Comparison of ENCODE assay signal across 12 cellular contexts in genomic region chr14:99573436-99574098, GRCh38. TPM values are rescaled to one million over a fixed set of nuclear protein-coding genes. Genes with fewer than 3 reads are reported as not detected.
DNase-seq lines count a peak whose midpoint lies in the region; TF ChIP-seq lines count a peak whose summit lies in the region.
"Had no signal": no experiment of that assay in that cellular context is flagged by ENCODE, and none has a peak within 500 bp of the region (broad histone marks: within the 10 kb centered on the region; RNA-seq: fewer than 3 reads in every experiment).

No MANE protein-coding gene starts in this region.

- peaks cover 0 to 96% (median 85%) of the 10 kb centered on the region in 11 experiments; a peak in 20 of 22 replicates for H4K20me1 ChIP-seq in BLaER1 treated with 17β-estradiol and CSF1 and Interleukin-3, amounts not matched to agents 10 nM and 100 nM
- H4K20me1 ChIP-seq in PC-9 (ENCODE audit: insufficient read depth), result no peaks in the 10 kb centered on the region
- H4K20me1 ChIP-seq in osteoblast (ENCODE audit: insufficient read depth, low read length), result peaks cover 34% of the 10 kb centered on the region

- no peak overlapping the region for H2AFZ ChIP-seq in PC-9
- H2AFZ ChIP-seq in osteoblast (ENCODE audit: low read length), result no peak overlapping the region

- H3K4me1 Mint-ChIP-seq in glutamatergic neuron (ENCODE audit: low read depth, unreplicated experiment), result peaks cover 47% of the 10 kb centered on the region
- no peaks in the 10 kb centered on the region for H3K4me1 Mint-ChIP-seq in activated T-helper 1 cell treated with anti-CD3 and anti-CD28 coated beads, Interleukin-12 subunit alpha, Interleukin-12 subunit beta, Interleukin-2, Interleukin-4 antibody, amounts not matched to agents 30 ng/mL and 10 ng/mL and 1 ng/mL, durations not matched to agents 14 hours and 24 hours and 36 hours (ENCODE audit: low read depth)

- H3K36me3 Mint-ChIP-seq in glutamatergic neuron (ENCODE audit: unreplicated experiment), result peaks cover 4% of the 10 kb centered on the region
- H3K36me3 Mint-ChIP-seq in activated T-helper 1 cell treated with anti-CD3 and anti-CD28 coated beads, Interleukin-12 subunit alpha, Interleukin-12 subunit beta, Interleukin-2, Interleukin-4 antibody, amounts not matched to agents 30 ng/mL and 10 ng/mL and 1 ng/mL, durations not matched to agents 14 hours and 24 hours and 36 hours (ENCODE audit: low read depth), result no peaks in the 10 kb centered on the region
- H3K36me3 Mint-ChIP-seq: natural killer cell treated with Interleukin-12 subunit alpha and Interleukin-12 subunit beta and Interleukin-15 and Interleukin-18, amount 100 ng/mL, for 72 hours had no signal

- peak overlapping the region; percentile 79 for H3K4me3 Mint-ChIP-seq in glutamatergic neuron (ENCODE audit: unreplicated experiment)
- no peak overlapping the region for H3K4me3 Mint-ChIP-seq in activated T-helper 1 cell treated with anti-CD3 and anti-CD28 coated beads, Interleukin-12 subunit alpha, Interleukin-12 subunit beta, Interleukin-2, Interleukin-4 antibody, amounts not matched to agents 30 ng/mL and 10 ng/mL and 1 ng/mL, durations not matched to agents 14 hours and 24 hours and 36 hours
- H3K4me3 Mint-ChIP-seq: central memory CD8-positive, alpha-beta T cell; natural killer cell treated with Interleukin-12 subunit alpha and Interleukin-12 subunit beta and Interleukin-15 and Interleukin-18, amount 100 ng/mL, for 72 hours had no signal

- peak overlapping the region; percentile 97 for H3K27ac Mint-ChIP-seq in glutamatergic neuron (ENCODE audit: unreplicated experiment)
- no peak overlapping the region for H3K27ac Mint-ChIP-seq in activated T-helper 1 cell treated with anti-CD3 and anti-CD28 coated beads, Interleukin-12 subunit alpha, Interleukin-12 subunit beta, Interleukin-2, Interleukin-4 antibody, amounts not matched to agents 30 ng/mL and 10 ng/mL and 1 ng/mL, durations not matched to agents 14 hours and 24 hours and 36 hours

- peaks cover 0 to 45% (median 0%) of the 10 kb centered on the region in 11 experiments; a peak in 5 of 22 replicates for H3K27me3 ChIP-seq in BLaER1 treated with 17β-estradiol and CSF1 and Interleukin-3, amounts not matched to agents 10 nM and 100 nM
- no peaks in the 10 kb centered on the region for H3K27me3 ChIP-seq in PC-9 (ENCODE audit: insufficient read depth, low read depth)
- no peaks in the 10 kb centered on the region for H3K27me3 ChIP-seq in osteoblast (ENCODE audit: insufficient read depth, low read length)

- peak overlapping the region in 6 of 11 experiments; percentile 9 to 54 (median 34); a peak in 6 of 22 replicates for H3K9ac ChIP-seq in BLaER1 treated with 17β-estradiol and CSF1 and Interleukin-3, amounts not matched to agents 10 nM and 100 nM

- peaks cover 20% of the 10 kb centered on the region for H3K9me3 Mint-ChIP-seq in glutamatergic neuron (ENCODE audit: unreplicated experiment)
- no peaks in the 10 kb centered on the region for H3K9me3 Mint-ChIP-seq in activated T-helper 1 cell treated with anti-CD3 and anti-CD28 coated beads, Interleukin-12 subunit alpha, Interleukin-12 subunit beta, Interleukin-2, Interleukin-4 antibody, amounts not matched to agents 30 ng/mL and 10 ng/mL and 1 ng/mL, durations not matched to agents 14 hours and 24 hours and 36 hours
- H3K9me3 Mint-ChIP-seq: central memory CD8-positive, alpha-beta T cell; natural killer cell treated with Interleukin-12 subunit alpha and Interleukin-12 subunit beta and Interleukin-15 and Interleukin-18, amount 100 ng/mL, for 72 hours had no signal

- CTCF ChIA-PET in PC-9 (lab: Charles Lee), result no interaction called here

- intact Hi-C loops in PC-9 (cut with micrococcal nuclease; ENCODE audit: unreplicated experiment), result loop anchor here (1.0 to 2.0 kb wide), 2 partner anchors 12 to 31 kb away; partner anchors contain the start of gene CCDC85C
- intact Hi-C loops in activated T-helper 1 cell treated with anti-CD3 and anti-CD28 coated beads, Interleukin-12 subunit alpha, Interleukin-12 subunit beta, Interleukin-2, Interleukin-4 antibody, amounts not matched to agents 30 ng/mL and 10 ng/mL and 1 ng/mL, durations not matched to agents 14 hours and 24 hours and 36 hours (cut with micrococcal nuclease), result no loop called here

- H3K27ac ChIP-seq in BLaER1 treated with 17β-estradiol and CSF1 and Interleukin-3, amounts not matched to agents 10 nM and 100 nM, result peak overlapping the region in 1 of 11 experiments; percentile 3; a peak in 1 of 22 replicates
- H3K27ac ChIP-seq in PC-9, result peak overlapping the region; percentile 57; the same call in 1 of the 2 replicates
- H3K27ac ChIP-seq in osteoblast (ENCODE audit: low read depth, low read length), result no peak overlapping the region

- H3K9me2 ChIP-seq in PC-9 (ENCODE audit: insufficient read depth), result no peaks in the 10 kb centered on the region

- H3F3A ChIP-seq in PC-9 (ENCODE audit: insufficient read depth, low read depth), result peaks cover 15% of the 10 kb centered on the region; the same call in 1 of the 2 replicates

- POLR2A ChIA-PET in PC-9 (lab: Charles Lee; ENCODE audit: unreplicated experiment), result interaction anchor here (0.5 kb wide), 2 partner anchors 35 to 55 kb away, joined by 4 to 7 read pairs; no protein-coding TSS in a partner anchor

- H3K4me3 ChIP-seq in BLaER1 treated with 17β-estradiol and CSF1 and Interleukin-3, amounts not matched to agents 10 nM and 100 nM, result no peak overlapping the region
- H3K4me3 ChIP-seq in PC-9, result no peak overlapping the region
- H3K4me3 ChIP-seq in osteoblast (ENCODE audit: insufficient read depth, low read length), result no peak overlapping the region

- DNase-seq in PC-9 (no peak), glutamatergic neuron (no peak), osteoblast (ENCODE audit: insufficient read length, low spot score, missing footprints) (peak; percentile 3), RPMI8226 (no peak), AG08395 (ENCODE audit: low spot score) (no peak), NCI-H345 treated with DMSO at 0.1 percent for 48 hours (lab: John Stamatoyannopoulos, UW; ENCODE audit: unreplicated experiment) (no peak)
- DNase-seq in activated T-helper 1 cell treated with anti-CD3 and anti-CD28 coated beads, Interleukin-12 subunit alpha, Interleukin-12 subunit beta, Interleukin-2, Interleukin-4 antibody, amounts not matched to agents 30 ng/mL and 10 ng/mL and 1 ng/mL, durations not matched to agents 14 hours and 24 hours and 36 hours (ENCODE audit: low spot score), result no peak
- DNase-seq: activated CD4-positive, alpha-beta T cell treated with anti-CD3 and anti-CD28 coated beads, Interleukin-2, amount 50 U/mL, for 4 hours; activated naive CD4-positive, alpha-beta T cell had no signal

- BruUV-seq in PC-9 (replicated peaks; lab: Mats Ljungman, UMichigan), result no TSS peak

- peaks cover 34% of the 10 kb centered on the region for H3K27me3 Mint-ChIP-seq in glutamatergic neuron (ENCODE audit: unreplicated experiment)
- no peaks in the 10 kb centered on the region for H3K27me3 Mint-ChIP-seq in activated T-helper 1 cell treated with anti-CD3 and anti-CD28 coated beads, Interleukin-12 subunit alpha, Interleukin-12 subunit beta, Interleukin-2, Interleukin-4 antibody, amounts not matched to agents 30 ng/mL and 10 ng/mL and 1 ng/mL, durations not matched to agents 14 hours and 24 hours and 36 hours (ENCODE audit: insufficient read depth)
- H3K27me3 Mint-ChIP-seq: central memory CD8-positive, alpha-beta T cell; natural killer cell treated with Interleukin-12 subunit alpha and Interleukin-12 subunit beta and Interleukin-15 and Interleukin-18, amount 100 ng/mL, for 72 hours had no signal

- peaks cover 39% of the 10 kb centered on the region for H3K79me2 ChIP-seq in PC-9 (ENCODE audit: low read depth)
- peaks cover under 1% of the 10 kb centered on the region for H3K79me2 ChIP-seq in osteoblast (ENCODE audit: insufficient read depth, low read length)

- no peak for TF ChIP-seq CTCF in PC-9 (conservative IDR thresholded peaks at IDR 0.05)
- no peak for TF ChIP-seq CTCF in glutamatergic neuron (IDR thresholded peaks at IDR 0.05; ENCODE audit: partially characterized antibody, unreplicated experiment)
- TF ChIP-seq CTCF in osteoblast (IDR thresholded peaks at IDR 0.05; ENCODE audit: extremely low read depth, low read depth, low read length), result no peak

- H3K4me2 ChIP-seq in BLaER1 treated with 17β-estradiol and CSF1 and Interleukin-3, amounts not matched to agents 10 nM and 100 nM, result peak overlapping the region; percentile 74 to 96 (median 85)
- H3K4me2 ChIP-seq in PC-9, result peak overlapping the region; percentile 73
- no peak overlapping the region for H3K4me2 ChIP-seq in osteoblast (ENCODE audit: insufficient read depth, low read length)

- H3K4me1 ChIP-seq in BLaER1 treated with 17β-estradiol and CSF1 and Interleukin-3, amounts not matched to agents 10 nM and 100 nM, result peaks cover 58 to 90% (median 85%) of the 10 kb centered on the region in 10 experiments
- H3K4me1 ChIP-seq in PC-9 (replicated peaks; ENCODE audit: insufficient read depth), result peaks cover 44% of the 10 kb centered on the region
- peaks cover 28% of the 10 kb centered on the region for H3K4me1 ChIP-seq in osteoblast (ENCODE audit: insufficient read depth, low read length)

- H3K9me3 ChIP-seq in BLaER1 treated with 17β-estradiol and CSF1 and Interleukin-3, amounts not matched to agents 10 nM and 100 nM (replicated peaks in 1 of 11), result no peaks in the 10 kb centered on the region
- no peaks in the 10 kb centered on the region for H3K9me3 ChIP-seq in PC-9 (ENCODE audit: insufficient read depth, low read depth)
- H3K9me3 ChIP-seq in osteoblast (ENCODE audit: low read depth, low read length), result no peaks in the 10 kb centered on the region

- no peaks in the 10 kb centered on the region for H3K36me3 ChIP-seq in BLaER1 treated with 17β-estradiol and CSF1 and Interleukin-3, amounts not matched to agents 10 nM and 100 nM
- no peaks in the 10 kb centered on the region for H3K36me3 ChIP-seq in PC-9 (ENCODE audit: low read depth)
- no peaks in the 10 kb centered on the region for H3K36me3 ChIP-seq in osteoblast (ENCODE audit: insufficient read depth, low read length)

RNA-seq across cellular contexts. Expression of gene CCDC85C, which starts 30.4 kb away (rescaled TPM):
- 21.2 and 24.8 TPM in 2 replicates for total RNA-seq in PC-9 (2021)
- total RNA-seq in glutamatergic neuron (ENCODE audit: unreplicated experiment), result 32.3 TPM
- 3.2 and 3.6 TPM in 2 replicates for total RNA-seq in osteoblast
- 7.4 and 7.6 TPM in 2 replicates for total RNA-seq in activated T-helper 1 cell treated with anti-CD3 and anti-CD28 coated beads, Interleukin-12 subunit alpha, Interleukin-12 subunit beta, Interleukin-2, Interleukin-4 antibody, amounts not matched to agents 30 ng/mL and 10 ng/mL and 1 ng/mL, durations not matched to agents 14 hours and 24 hours and 36 hours
